In genomic region chr1:53160924-53161378, GRCh38 we compare ENCODE assay signal across 1 cellular context.
TF ChIP-seq lines count a peak whose summit lies in the region.

No MANE protein-coding gene starts in this region.

TF ChIP-seq in HepG2, 621 proteins besides CTCF, POLR2A, EP300 and RAD21 (continued from another document):
- TF ChIP-seq PREB (CRISPR knock-in tag; IDR thresholded peaks at IDR 0.05) (no peak), SATB2 (CRISPR knock-in tag; IDR thresholded peaks at IDR 0.05) (no peak), SIN3A (IDR thresholded peaks at IDR 0.05; ENCODE audit: borderline replicate concordance, low read depth, low read length) (peak; percentile 60; the same call in 1 of the 2 replicates), NR0B2 (CRISPR knock-in tag; IDR thresholded peaks at IDR 0.05) (no peak), TFE3 (CRISPR knock-in tag; IDR thresholded peaks at IDR 0.05) (peak; percentile 100), HOMEZ (CRISPR knock-in tag; IDR thresholded peaks at IDR 0.05; ENCODE audit: low read depth) (peak; percentile 97), ZNF800 (CRISPR knock-in tag; IDR thresholded peaks at IDR 0.05) (0 out of 2 replicates have a peak, but pooled peaks have one; percentile 45), MAFG (CRISPR knock-in tag; IDR thresholded peaks at IDR 0.05) (no peak), TBX3 (IDR thresholded peaks at IDR 0.05; ENCODE audit: borderline replicate concordance) (peak; percentile 35; the same call in 1 of the 2 replicates), ZBTB44 (CRISPR knock-in tag; IDR thresholded peaks at IDR 0.05) (no peak), TAF15 (IDR thresholded peaks at IDR 0.05; ENCODE audit: low read depth, low read length, poor library complexity, severe bottlenecking) (no peak), ZNF607 (CRISPR knock-in tag; IDR thresholded peaks at IDR 0.05; ENCODE audit: borderline replicate concordance) (peak; percentile 82; the same call in 1 of the 2 replicates), TRIM24 (CRISPR knock-in tag; IDR thresholded peaks at IDR 0.05) (peak; percentile 49; the same call in 1 of the 2 replicates), ZNF770 (CRISPR knock-in tag; IDR thresholded peaks at IDR 0.05) (no peak), PRDM4 (CRISPR knock-in tag; IDR thresholded peaks at IDR 0.05; ENCODE audit: borderline replicate concordance) (no peak), ZNF678 (CRISPR knock-in tag; IDR thresholded peaks at IDR 0.05) (no peak), PHF8 (CRISPR knock-in tag; IDR thresholded peaks at IDR 0.05) (peak; percentile 37; the same call in 1 of the 2 replicates), GPN1 (CRISPR knock-in tag; IDR thresholded peaks at IDR 0.05; ENCODE audit: borderline replicate concordance) (no peak), ZBTB40 (IDR thresholded peaks at IDR 0.05) (no peak), ZBTB40 (CRISPR knock-in tag; IDR thresholded peaks at IDR 0.05) (peak; percentile 96), ATRX (CRISPR knock-in tag; IDR thresholded peaks at IDR 0.05; ENCODE audit: borderline replicate concordance) (no peak), ZNF589 (CRISPR knock-in tag; conservative IDR thresholded peaks at IDR 0.05) (no peak), E2F1 (CRISPR knock-in tag; IDR thresholded peaks at IDR 0.05) (peak; percentile 53; the same call in 1 of the 2 replicates), ETV5 (CRISPR knock-in tag; IDR thresholded peaks at IDR 0.05; ENCODE audit: borderline replicate concordance) (peak; percentile 69; the same call in 1 of the 2 replicates)
